ENCODE assay signal across 8 cellular contexts in genomic region chrX:136711147-136711546, GRCh38.
A peak's percentile ranks its signal among the peaks of the same experiment; 100 is the strongest.
DNase-seq lines count a peak whose midpoint lies in the region; ATAC-seq and TF ChIP-seq lines count a peak whose summit lies in the region.

No MANE protein-coding gene starts in this region.

- no peak for TF ChIP-seq POLR2A in tibial nerve (IDR thresholded peaks at IDR 0.05)

- ATAC-seq in HG03280 (IDR thresholded peaks at IDR 0.05; ENCODE audit: unreplicated experiment): no peak

- H3K4me1 Mint-ChIP-seq in activated naive CD8-positive, alpha-beta T cell (ENCODE audit: low read depth): peaks cover 58% of the 10 kb centered on the region

- no peaks in the 10 kb centered on the region for H3K27me3 ChIP-seq in MM.1S (replicated peaks; ENCODE audit: insufficient read depth, low read length)
- peaks cover 0 to 5% of the 10 kb centered on the region in 2 donors for H3K27me3 ChIP-seq in tibial nerve

- H3K36me3 ChIP-seq in MM.1S (replicated peaks; ENCODE audit: insufficient read depth, low read length): no peaks in the 10 kb centered on the region
- H3K36me3 ChIP-seq in tibial nerve: peaks cover 0 to 9% (median 0%) of the 10 kb centered on the region in 3 donors

- peaks cover 2% of the 10 kb centered on the region for H3K36me3 Mint-ChIP-seq in activated naive CD8-positive, alpha-beta T cell

- 29 to 66% methylated on average over 1 of the region's 1 CpG for WGBS in tibial nerve, 2 donors

- H3K27ac ChIP-seq in MM.1S (ENCODE audit: low read length) (peak overlapping the region; percentile 69; the same call in 1 of the 2 replicates), tibial nerve (no peak overlapping the region)

- peak; percentile 23 for DNase-seq in activated naive CD4-positive, alpha-beta T cell treated with Interleukin-2 at 50 U/mL for 16 hours
- DNase-seq in activated naive CD4-positive, alpha-beta T cell treated with anti-CD3 and anti-CD28 coated beads, Interleukin-2, amount 50 U/mL, for 16 hours: no peak
- peak; percentile 59 for DNase-seq in MM.1S
- DNase-seq in iPS-NIHi7 (ENCODE audit: extremely low spot score): peak; percentile 54
- DNase-seq in tibial nerve (ENCODE audit: low spot score in 2 of 2): peak; percentile 28 to 35
- DNase-seq in HuH-7.5 (ENCODE audit: low spot score): no peak

- peaks cover 24% of the 10 kb centered on the region for H3K4me1 ChIP-seq in MM.1S (ENCODE audit: low read length)
- H3K4me1 ChIP-seq in tibial nerve: peaks cover 0 to 19% (median 0%) of the 10 kb centered on the region in 4 donors

- H3F3A ChIP-seq in MM.1S (ENCODE audit: insufficient read depth, low read length): peaks cover 10% of the 10 kb centered on the region; the same call in 1 of the 2 replicates

- no peaks in the 10 kb centered on the region for H3K9me3 ChIP-seq in MM.1S (replicated peaks; ENCODE audit: insufficient read depth, low read length)
- H3K9me3 ChIP-seq in tibial nerve: no peaks in the 10 kb centered on the region

- no peaks in the 10 kb centered on the region for H3K27me3 Mint-ChIP-seq in activated naive CD8-positive, alpha-beta T cell

- no peaks in the 10 kb centered on the region for H3K79me2 ChIP-seq in MM.1S (ENCODE audit: low read length)

- no peak overlapping the region for H3K4me3 ChIP-seq in MM.1S (ENCODE audit: low read length)
- H3K4me3 ChIP-seq in tibial nerve: no peak overlapping the region

- no peak overlapping the region for H2AFZ ChIP-seq in MM.1S (ENCODE audit: low read length)

- no peaks in the 10 kb centered on the region for H4K20me1 ChIP-seq in MM.1S (ENCODE audit: insufficient read depth, low read length)

- no peak overlapping the region for H3K4me3 Mint-ChIP-seq in activated naive CD8-positive, alpha-beta T cell

- H3K9me3 Mint-ChIP-seq in activated naive CD8-positive, alpha-beta T cell (ENCODE audit: low read depth): no peaks in the 10 kb centered on the region

- H3K27ac Mint-ChIP-seq in activated naive CD8-positive, alpha-beta T cell: peak overlapping the region; percentile 98

- H3K4me2 ChIP-seq in MM.1S (ENCODE audit: low read depth, low read length): peak overlapping the region; percentile 39; the same call in 1 of the 2 replicates

- TF ChIP-seq EP300 in tibial nerve (IDR thresholded peaks at IDR 0.05): no peak

- no peaks in the 10 kb centered on the region for H3K9me2 ChIP-seq in MM.1S (replicated peaks; ENCODE audit: insufficient read depth, low read length)

- TF ChIP-seq CTCF in MM.1S (IDR thresholded peaks at IDR 0.05; ENCODE audit: low read length) (peak; percentile 67), tibial nerve (IDR thresholded peaks at IDR 0.05) (peak; percentile 29 to 43 (median 30))

- no peak overlapping the region for H3K9ac ChIP-seq in MM.1S (ENCODE audit: low read length)

Comparison
In these comparisons a context has a peak if more than half of its experiments do, and no peak if none do; other contexts are left out.
1. DNase-seq: peak in activated naive CD4-positive, alpha-beta T cell treated with Interleukin-2 at 50 U/mL for 16 hours (single experiment), MM.1S (single experiment), iPS-NIHi7 (single experiment) and tibial nerve (2 of 2); none in activated naive CD4-positive, alpha-beta T cell treated with anti-CD3 and anti-CD28 coated beads, Interleukin-2, amount 50 U/mL, for 16 hours (single experiment) and HuH-7.5 (single experiment).